In genomic region chr12:89971880-89972279, GRCh38 we compare ENCODE assay signal across 1 cellular context.
TF ChIP-seq lines count a peak whose summit lies in the region.

No MANE protein-coding gene starts in this region.

TF ChIP-seq in K562, 482 proteins besides CTCF, POLR2A, EP300 and RAD21:
- TF ChIP-seq MAFG (tag; conservative IDR thresholded peaks at IDR 0.05) = peak; percentile 55
- no peak for TF ChIP-seq MEIS2 (IDR thresholded peaks at IDR 0.05; ENCODE audit: partially characterized antibody)
- no peak for TF ChIP-seq CEBPG (CRISPR knock-in tag; IDR thresholded peaks at IDR 0.05)
- TF ChIP-seq CEBPG (tag; conservative IDR thresholded peaks at IDR 0.05 in 1 of 2, IDR thresholded peaks at IDR 0.05 in 1 of 2) = 0 out of 4 replicates have a peak, but pooled peaks of 1 of the 2 experiments have one; percentile 7
